9 cellular contexts compared by ENCODE assay signal in the genomic region with DNA sequence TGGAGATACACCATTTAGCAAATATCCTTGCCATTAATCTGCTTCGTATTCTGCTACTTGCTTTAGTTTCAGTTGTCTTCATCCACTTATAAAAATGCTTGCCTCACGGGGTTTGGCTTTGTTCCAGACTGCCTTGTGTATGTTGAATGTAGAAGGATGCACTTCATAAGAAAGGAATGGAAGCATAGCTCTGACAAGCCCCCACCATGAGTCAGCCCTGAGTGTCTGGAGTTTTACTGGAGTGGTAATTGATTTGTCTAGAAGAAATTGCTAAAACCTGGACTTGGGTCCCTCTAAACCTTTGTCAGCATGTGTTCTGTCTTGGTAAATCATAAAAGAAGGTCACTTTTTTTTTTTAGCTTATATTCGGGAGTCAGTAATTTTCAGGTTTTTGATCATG. TPM values are rescaled to one million over a fixed set of nuclear protein-coding genes. Genes with fewer than 3 reads are reported as not detected.
DNase-seq lines count a peak whose midpoint lies in the region; ATAC-seq and TF ChIP-seq lines count a peak whose summit lies in the region.
"Had no signal": no experiment of that assay in that cellular context is flagged by ENCODE, and none has a peak within 500 bp of the region (broad histone marks: within the 10 kb centered on the region; RNA-seq: fewer than 3 reads in every experiment).

No MANE protein-coding gene starts in this region.

- intact Hi-C loops in CD14-positive monocyte (cut with micrococcal nuclease) = loop anchor here (10.0 kb wide), 1 partner anchor 227 kb away; no protein-coding TSS in a partner anchor

- peaks cover 0 to 8% (median 2%) of the 10 kb centered on the region in 3 donors for H3K27me3 Mint-ChIP-seq in CD14-positive monocyte (ENCODE audit: low read depth in 3 of 3)
- H3K27me3 Mint-ChIP-seq in activated T-cell treated with anti-CD3 and anti-CD28 coated beads, Interleukin-2, amount 50 U/mL, for 4 hours (ENCODE audit: low read depth) = peaks cover 20% of the 10 kb centered on the region

- no peak overlapping the region for H3K4me3 Mint-ChIP-seq in CD14-positive monocyte
- H3K4me3 Mint-ChIP-seq in activated T-cell treated with anti-CD3 and anti-CD28 coated beads, Interleukin-2, amount 50 U/mL, for 4 hours = no peak overlapping the region

- ATAC-seq in HG03571 (IDR thresholded peaks at IDR 0.05; ENCODE audit: unreplicated experiment) = no peak
- no peak for ATAC-seq in GM21526 (IDR thresholded peaks at IDR 0.05; ENCODE audit: low FRiP score, unreplicated experiment)
- no peak for ATAC-seq in activated T-cell treated with anti-CD3 and anti-CD28 coated beads, Interleukin-2, amount 50 U/mL, for 4 hours

- no peaks in the 10 kb centered on the region for H3K9me3 Mint-ChIP-seq in CD14-positive monocyte
- H3K9me3 Mint-ChIP-seq in activated T-cell treated with anti-CD3 and anti-CD28 coated beads, Interleukin-2, amount 50 U/mL, for 4 hours = no peaks in the 10 kb centered on the region

- peaks cover 12% of the 10 kb centered on the region for H3K4me1 Mint-ChIP-seq in CD14-positive monocyte
- H3K4me1 Mint-ChIP-seq in activated T-cell treated with anti-CD3 and anti-CD28 coated beads, Interleukin-2, amount 50 U/mL, for 4 hours (ENCODE audit: low read depth) = peaks cover 8% of the 10 kb centered on the region

- H3K36me3 Mint-ChIP-seq in CD14-positive monocyte = no peaks in the 10 kb centered on the region
- no peaks in the 10 kb centered on the region for H3K36me3 Mint-ChIP-seq in activated T-cell treated with anti-CD3 and anti-CD28 coated beads, Interleukin-2, amount 50 U/mL, for 4 hours (ENCODE audit: insufficient read depth)

- peak; percentile 63 for DNase-seq in CD14-positive monocyte (ENCODE audit: low spot score)
- peak; percentile 98 for DNase-seq in LHCN-M2 (ENCODE audit: low read depth)
- DNase-seq in SW480 (ENCODE audit: low spot score) = peak; percentile 67
- peak; percentile 99 for DNase-seq in kidney glomerular epithelial cell (lab: John Stamatoyannopoulos, UW)
- no peak for DNase-seq in activated T-cell treated with anti-CD3 and anti-CD28 coated beads, Interleukin-2, amount 50 U/mL, for 4 hours
- DNase-seq in SK-N-DZ (ENCODE audit: low spot score) = no peak

- TF ChIP-seq CTCF in CD14-positive monocyte (IDR thresholded peaks at IDR 0.05) = no peak

- H3K27ac Mint-ChIP-seq in CD14-positive monocyte = peak overlapping the region in 1 of 7 donors; percentile 16

RNA-seq across cellular contexts. Expression of gene TEX48, which starts 4.6 kb away (rescaled TPM):
- not detected for polyA plus RNA-seq in CD14-positive monocyte
- not detected in 2 replicates for total RNA-seq in LHCN-M2 (2014; rRNA removed)
- not detected for polyA plus RNA-seq in LHCN-M2 (2012)
- under 1 TPM in 1 of 3 donors, not detected in 2; 0.42 TPM for total RNA-seq in activated T-cell treated with anti-CD3 and anti-CD28 coated beads, Interleukin-2, amount 50 U/mL, for 4 hours
- polyA plus RNA-seq in SK-N-DZ (2014; cell fraction: cytosol; rRNA removed) = not detected in 2 replicates
- polyA plus RNA-seq in SK-N-DZ (2014; cell fraction: nucleus; rRNA removed) = not detected in 2 replicates
- total RNA-seq: OCI-LY7 had no signal

RNA-seq across cellular contexts. Expression of gene TEX53, which starts 19.8 kb away (rescaled TPM):
- not detected for polyA plus RNA-seq in CD14-positive monocyte
- not detected in 2 replicates for total RNA-seq in LHCN-M2 (2014; rRNA removed)
- polyA plus RNA-seq in LHCN-M2 (2012) = not detected
- total RNA-seq in activated T-cell treated with anti-CD3 and anti-CD28 coated beads, Interleukin-2, amount 50 U/mL, for 4 hours = not detected
- not detected in 2 replicates for polyA plus RNA-seq in SK-N-DZ (2014; cell fraction: cytosol; rRNA removed)
- polyA plus RNA-seq in SK-N-DZ (2014; cell fraction: nucleus; rRNA removed) = not detected in 2 replicates
- total RNA-seq: OCI-LY7 had no signal

Comparison
In these comparisons a context has a peak if more than half of its experiments do, and no peak if none do; other contexts are left out.
1. DNase-seq: peak in CD14-positive monocyte (single experiment), LHCN-M2 (single experiment), SW480 (single experiment) and kidney glomerular epithelial cell (single experiment); none in activated T-cell treated with anti-CD3 and anti-CD28 coated beads, Interleukin-2, amount 50 U/mL, for 4 hours (single experiment) and SK-N-DZ (single experiment).